ENCODE assay signal across 1 cellular context in the genomic region with DNA sequence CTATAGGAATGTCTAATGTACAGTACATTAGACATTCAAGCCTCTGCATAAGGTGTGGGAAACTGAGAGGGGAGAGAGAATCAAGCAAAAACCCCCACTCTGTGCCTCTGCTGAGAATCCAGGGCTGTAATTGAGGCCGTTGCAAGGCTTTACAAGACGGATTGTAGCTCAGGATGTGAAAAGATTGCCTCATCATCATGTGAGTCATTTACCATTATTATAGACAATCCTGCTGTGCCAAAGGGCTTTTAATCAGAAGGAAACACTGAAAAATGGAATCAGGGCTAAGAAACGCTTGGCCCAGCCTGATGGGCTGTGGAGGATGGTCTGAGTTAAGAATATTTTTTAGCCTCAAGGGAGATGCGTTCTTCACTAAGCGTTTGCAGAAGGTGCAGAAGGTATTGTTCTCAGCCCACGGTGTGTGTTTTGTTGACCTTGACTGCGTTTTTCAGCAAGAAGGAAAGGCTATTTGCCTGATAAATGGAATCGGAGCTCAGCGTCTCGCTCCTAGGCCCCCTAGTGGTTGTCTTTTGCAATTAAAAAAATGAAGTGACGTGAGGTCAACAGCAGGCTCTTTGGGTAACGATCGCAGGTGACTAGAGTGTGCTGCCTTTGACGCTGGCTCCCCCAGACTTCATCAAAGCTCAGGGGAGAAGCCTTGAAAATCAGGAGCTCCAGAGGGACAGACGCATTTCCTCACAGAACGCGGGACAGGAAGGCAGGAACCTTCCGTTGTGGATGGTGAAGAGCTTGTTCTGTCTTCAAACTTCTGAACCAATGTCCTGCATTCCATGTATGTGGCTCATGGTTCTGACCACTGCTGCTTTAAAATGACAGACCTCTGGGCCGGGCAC.
TF ChIP-seq lines count a peak whose summit lies in the region.

No MANE protein-coding gene starts in this region.

TF ChIP-seq in HepG2, 621 proteins besides CTCF, POLR2A, EP300 and RAD21 (continued from another document and continues in another):
- TF ChIP-seq HBP1 (CRISPR knock-in tag; IDR thresholded peaks at IDR 0.05; ENCODE audit: low read depth) (no peak), SMARCE1 (IDR thresholded peaks at IDR 0.05; ENCODE audit: borderline replicate concordance) (no peak), KDM2A (CRISPR knock-in tag; IDR thresholded peaks at IDR 0.05; ENCODE audit: borderline replicate concordance, low read depth) (0 out of 2 replicates have a peak, but pooled peaks have one; percentile 24), CAMTA2 (CRISPR knock-in tag; IDR thresholded peaks at IDR 0.05; ENCODE audit: borderline replicate concordance) (no peak), NCOA5 (CRISPR knock-in tag; IDR thresholded peaks at IDR 0.05) (no peak), BATF2 (CRISPR knock-in tag; IDR thresholded peaks at IDR 0.05) (no peak), PAF1 (CRISPR knock-in tag; IDR thresholded peaks at IDR 0.05) (no peak), HDAC6 (IDR thresholded peaks at IDR 0.05; ENCODE audit: low read depth, low read length) (no peak), MATR3 (CRISPR knock-in tag; IDR thresholded peaks at IDR 0.05) (no peak), FOSL1 (CRISPR knock-in tag; IDR thresholded peaks at IDR 0.05; ENCODE audit: borderline replicate concordance) (no peak), FOSL2 (CRISPR knock-in tag; IDR thresholded peaks at IDR 0.05) (peak; percentile 25; the same call in 1 of the 2 replicates), GPN1 (CRISPR knock-in tag; IDR thresholded peaks at IDR 0.05; ENCODE audit: borderline replicate concordance) (no peak), ZNF841 (CRISPR knock-in tag; IDR thresholded peaks at IDR 0.05; ENCODE audit: borderline replicate concordance) (no peak), ZNF724P (CRISPR knock-in tag; IDR thresholded peaks at IDR 0.05; ENCODE audit: borderline replicate concordance) (no peak), FOXK2 (IDR thresholded peaks at IDR 0.05) (no peak), GATAD2A (CRISPR knock-in tag; IDR thresholded peaks at IDR 0.05) (peak; percentile 53; the same call in 1 of the 2 replicates), RFX3 (CRISPR knock-in tag; IDR thresholded peaks at IDR 0.05) (no peak), MAFG (CRISPR knock-in tag; IDR thresholded peaks at IDR 0.05) (no peak), ATF1 (CRISPR knock-in tag; IDR thresholded peaks at IDR 0.05) (0 out of 2 replicates have a peak, but pooled peaks have one; percentile 45), IRX3 (CRISPR knock-in tag; IDR thresholded peaks at IDR 0.05; ENCODE audit: borderline replicate concordance, low read depth) (no peak), ZMYM4 (CRISPR knock-in tag; IDR thresholded peaks at IDR 0.05) (peak; percentile 46; the same call in 1 of the 2 replicates), NCOA2 (CRISPR knock-in tag; IDR thresholded peaks at IDR 0.05) (no peak; the same call in 1 of the 2 replicates), KLF15 (CRISPR knock-in tag; IDR thresholded peaks at IDR 0.05; ENCODE audit: borderline replicate concordance) (no peak), BORCS8-MEF2B (CRISPR knock-in tag; IDR thresholded peaks at IDR 0.05) (no peak), SAFB2 (CRISPR knock-in tag; IDR thresholded peaks at IDR 0.05; ENCODE audit: borderline replicate concordance, low read depth) (no peak), DPF2 (CRISPR knock-in tag; IDR thresholded peaks at IDR 0.05; ENCODE audit: borderline replicate concordance, low read depth) (no peak), FOXO1 (CRISPR knock-in tag; IDR thresholded peaks at IDR 0.05) (0 out of 2 replicates have a peak, but pooled peaks have one; percentile 39), DZIP1 (CRISPR knock-in tag; IDR thresholded peaks at IDR 0.05) (no peak), PAX8 (CRISPR knock-in tag; IDR thresholded peaks at IDR 0.05; ENCODE audit: borderline replicate concordance) (no peak), XRCC5 (optimal IDR thresholded peaks at IDR 0.05; ENCODE audit: low read length) (peak; percentile 67), TAF15 (IDR thresholded peaks at IDR 0.05; ENCODE audit: low read depth, low read length, poor library complexity, severe bottlenecking) (no peak), FOXK1 (CRISPR knock-in tag; IDR thresholded peaks at IDR 0.05; ENCODE audit: borderline replicate concordance, low read depth) (peak; percentile 30; the same call in 1 of the 2 replicates), RORA (CRISPR knock-in tag; IDR thresholded peaks at IDR 0.05) (no peak), ZNF136 (CRISPR knock-in tag; IDR thresholded peaks at IDR 0.05; ENCODE audit: low read depth) (no peak), ZSCAN25 (CRISPR knock-in tag; IDR thresholded peaks at IDR 0.05) (no peak), THAP8 (CRISPR knock-in tag; IDR thresholded peaks at IDR 0.05; ENCODE audit: borderline replicate concordance) (no peak), RBM22 (optimal IDR thresholded peaks at IDR 0.05; ENCODE audit: low read length) (no peak), MIER2 (CRISPR knock-in tag; IDR thresholded peaks at IDR 0.05) (no peak), ZNF687 (CRISPR knock-in tag; IDR thresholded peaks at IDR 0.05) (peak; percentile 27; the same call in 1 of the 2 replicates)
- TF ChIP-seq, protein P1, sequence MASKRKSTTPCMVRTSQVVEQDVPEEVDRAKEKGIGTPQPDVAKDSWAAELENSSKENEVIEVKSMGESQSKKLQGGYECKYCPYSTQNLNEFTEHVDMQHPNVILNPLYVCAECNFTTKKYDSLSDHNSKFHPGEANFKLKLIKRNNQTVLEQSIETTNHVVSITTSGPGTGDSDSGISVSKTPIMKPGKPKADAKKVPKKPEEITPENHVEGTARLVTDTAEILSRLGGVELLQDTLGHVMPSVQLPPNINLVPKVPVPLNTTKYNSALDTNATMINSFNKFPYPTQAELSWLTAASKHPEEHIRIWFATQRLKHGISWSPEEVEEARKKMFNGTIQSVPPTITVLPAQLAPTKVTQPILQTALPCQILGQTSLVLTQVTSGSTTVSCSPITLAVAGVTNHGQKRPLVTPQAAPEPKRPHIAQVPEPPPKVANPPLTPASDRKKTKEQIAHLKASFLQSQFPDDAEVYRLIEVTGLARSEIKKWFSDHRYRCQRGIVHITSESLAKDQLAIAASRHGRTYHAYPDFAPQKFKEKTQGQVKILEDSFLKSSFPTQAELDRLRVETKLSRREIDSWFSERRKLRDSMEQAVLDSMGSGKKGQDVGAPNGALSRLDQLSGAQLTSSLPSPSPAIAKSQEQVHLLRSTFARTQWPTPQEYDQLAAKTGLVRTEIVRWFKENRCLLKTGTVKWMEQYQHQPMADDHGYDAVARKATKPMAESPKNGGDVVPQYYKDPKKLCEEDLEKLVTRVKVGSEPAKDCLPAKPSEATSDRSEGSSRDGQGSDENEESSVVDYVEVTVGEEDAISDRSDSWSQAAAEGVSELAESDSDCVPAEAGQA (IDR thresholded peaks at IDR 0.05; ENCODE audit: low read depth) = no peak
- TF ChIP-seq, protein P1 (CRISPR knock-in tag; IDR thresholded peaks at IDR 0.05; ENCODE audit: borderline replicate concordance) = no peak
- TF ChIP-seq, protein P2, sequence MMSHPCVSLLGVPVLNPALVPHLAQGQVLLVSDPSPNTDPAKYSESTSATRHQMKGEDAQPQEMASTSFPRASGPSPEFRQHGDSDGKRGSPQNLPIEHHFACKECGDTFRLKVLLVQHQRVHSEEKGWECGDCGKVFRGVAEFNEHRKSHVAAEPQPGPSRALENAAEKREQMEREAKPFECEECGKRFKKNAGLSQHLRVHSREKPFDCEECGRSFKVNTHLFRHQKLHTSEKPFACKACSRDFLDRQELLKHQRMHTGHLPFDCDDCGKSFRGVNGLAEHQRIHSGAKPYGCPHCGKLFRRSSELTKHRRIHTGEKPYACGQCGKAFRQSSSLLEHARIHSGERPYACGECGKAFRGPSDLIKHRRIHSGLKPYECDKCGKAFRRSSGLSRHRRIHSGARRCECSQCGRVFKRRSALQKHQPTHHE (CRISPR knock-in tag; IDR thresholded peaks at IDR 0.05; ENCODE audit: borderline replicate concordance) = no peak
- TF ChIP-seq, protein P3, sequence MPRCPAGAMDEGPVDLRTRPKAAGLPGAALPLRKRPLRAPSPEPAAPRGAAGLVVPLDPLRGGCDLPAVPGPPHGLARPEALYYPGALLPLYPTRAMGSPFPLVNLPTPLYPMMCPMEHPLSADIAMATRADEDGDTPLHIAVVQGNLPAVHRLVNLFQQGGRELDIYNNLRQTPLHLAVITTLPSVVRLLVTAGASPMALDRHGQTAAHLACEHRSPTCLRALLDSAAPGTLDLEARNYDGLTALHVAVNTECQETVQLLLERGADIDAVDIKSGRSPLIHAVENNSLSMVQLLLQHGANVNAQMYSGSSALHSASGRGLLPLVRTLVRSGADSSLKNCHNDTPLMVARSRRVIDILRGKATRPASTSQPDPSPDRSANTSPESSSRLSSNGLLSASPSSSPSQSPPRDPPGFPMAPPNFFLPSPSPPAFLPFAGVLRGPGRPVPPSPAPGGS (CRISPR knock-in tag; IDR thresholded peaks at IDR 0.05) = no peak
